Comparison of ENCODE assay signal across 1 cellular context in the genomic region with DNA sequence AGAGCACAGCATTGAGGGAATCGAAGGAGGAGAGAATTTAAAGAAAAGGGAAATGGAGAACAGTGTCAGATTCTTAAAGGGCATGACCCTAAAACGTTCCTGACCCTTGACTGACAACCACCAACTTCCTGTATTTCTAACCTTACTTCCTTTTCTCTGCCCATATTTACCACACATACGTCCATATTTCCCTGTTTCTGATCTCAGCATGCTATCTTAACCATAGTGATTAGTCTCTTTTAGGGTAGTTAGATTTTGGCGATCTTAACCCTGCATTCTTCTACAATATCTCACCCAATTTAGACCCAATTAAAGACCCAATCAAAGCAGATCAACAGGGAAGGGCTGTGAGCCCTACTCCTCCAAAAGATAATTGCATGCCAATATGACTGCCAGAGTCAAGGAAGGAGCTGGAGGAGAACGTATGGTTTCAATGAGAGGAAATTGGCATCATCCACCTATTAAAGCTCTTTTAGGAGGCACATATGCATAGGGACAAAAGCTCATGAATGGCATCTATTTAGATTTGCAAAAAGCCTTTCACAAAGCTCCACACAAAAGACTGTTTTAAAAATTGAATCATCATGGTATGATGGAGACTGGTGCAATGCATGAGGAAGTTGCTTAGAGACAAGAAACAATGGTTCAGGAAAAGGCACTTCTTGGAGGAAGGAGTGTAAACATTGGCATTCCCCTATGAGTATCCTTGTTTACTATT.
TF ChIP-seq lines count a peak whose summit lies in the region.

No MANE protein-coding gene starts in this region.

TF ChIP-seq in SK-N-SH, 30 proteins besides CTCF, POLR2A, EP300 and RAD21 (continued from another document):
- TF ChIP-seq, protein P1, sequence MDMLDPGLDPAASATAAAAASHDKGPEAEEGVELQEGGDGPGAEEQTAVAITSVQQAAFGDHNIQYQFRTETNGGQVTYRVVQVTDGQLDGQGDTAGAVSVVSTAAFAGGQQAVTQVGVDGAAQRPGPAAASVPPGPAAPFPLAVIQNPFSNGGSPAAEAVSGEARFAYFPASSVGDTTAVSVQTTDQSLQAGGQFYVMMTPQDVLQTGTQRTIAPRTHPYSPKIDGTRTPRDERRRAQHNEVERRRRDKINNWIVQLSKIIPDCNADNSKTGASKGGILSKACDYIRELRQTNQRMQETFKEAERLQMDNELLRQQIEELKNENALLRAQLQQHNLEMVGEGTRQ (IDR thresholded peaks at IDR 0.05; ENCODE audit: borderline replicate concordance, low read depth, low read length) = no peak
- TF ChIP-seq MXI1 (IDR thresholded peaks at IDR 0.05; ENCODE audit: low read depth, low read length) (no peak), FOXJ3 (CRISPR knock-in tag; IDR thresholded peaks at IDR 0.05) (no peak)
TF ChIP-seq in SK-N-SH: peak in this region for 0.
